Comparison of ENCODE assay signal across 1 cellular context in the genomic region with DNA sequence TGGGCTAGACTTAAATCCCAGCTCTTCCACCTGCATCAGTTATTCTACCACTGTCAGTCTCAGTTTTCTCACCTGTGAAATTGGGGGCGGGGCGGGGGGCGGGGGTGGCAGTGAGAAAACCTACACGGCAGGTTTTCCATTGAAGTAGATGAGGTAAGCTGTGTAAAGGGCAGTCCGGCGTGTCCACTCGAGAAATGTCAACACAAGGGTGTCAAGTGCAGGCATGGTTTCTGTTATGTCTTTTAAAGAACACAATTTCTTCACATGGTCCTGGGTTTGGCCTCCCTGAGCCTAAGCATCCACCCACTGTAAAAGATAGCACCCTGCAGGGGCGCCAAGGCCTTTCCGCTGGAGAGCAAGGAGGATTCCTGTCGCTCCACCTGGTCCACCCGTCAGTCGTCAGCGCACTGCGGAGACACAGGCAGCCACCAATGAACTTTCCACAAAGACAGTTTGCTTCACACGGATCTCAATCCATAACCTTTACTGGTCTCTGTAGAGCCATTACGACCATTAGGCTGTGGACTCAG.
TF ChIP-seq lines count a peak whose summit lies in the region.

No MANE protein-coding gene starts in this region.

TF ChIP-seq in GM23338, 12 proteins besides CTCF, POLR2A, EP300 and RAD21 (continued from another document):
- TF ChIP-seq, protein P1, sequence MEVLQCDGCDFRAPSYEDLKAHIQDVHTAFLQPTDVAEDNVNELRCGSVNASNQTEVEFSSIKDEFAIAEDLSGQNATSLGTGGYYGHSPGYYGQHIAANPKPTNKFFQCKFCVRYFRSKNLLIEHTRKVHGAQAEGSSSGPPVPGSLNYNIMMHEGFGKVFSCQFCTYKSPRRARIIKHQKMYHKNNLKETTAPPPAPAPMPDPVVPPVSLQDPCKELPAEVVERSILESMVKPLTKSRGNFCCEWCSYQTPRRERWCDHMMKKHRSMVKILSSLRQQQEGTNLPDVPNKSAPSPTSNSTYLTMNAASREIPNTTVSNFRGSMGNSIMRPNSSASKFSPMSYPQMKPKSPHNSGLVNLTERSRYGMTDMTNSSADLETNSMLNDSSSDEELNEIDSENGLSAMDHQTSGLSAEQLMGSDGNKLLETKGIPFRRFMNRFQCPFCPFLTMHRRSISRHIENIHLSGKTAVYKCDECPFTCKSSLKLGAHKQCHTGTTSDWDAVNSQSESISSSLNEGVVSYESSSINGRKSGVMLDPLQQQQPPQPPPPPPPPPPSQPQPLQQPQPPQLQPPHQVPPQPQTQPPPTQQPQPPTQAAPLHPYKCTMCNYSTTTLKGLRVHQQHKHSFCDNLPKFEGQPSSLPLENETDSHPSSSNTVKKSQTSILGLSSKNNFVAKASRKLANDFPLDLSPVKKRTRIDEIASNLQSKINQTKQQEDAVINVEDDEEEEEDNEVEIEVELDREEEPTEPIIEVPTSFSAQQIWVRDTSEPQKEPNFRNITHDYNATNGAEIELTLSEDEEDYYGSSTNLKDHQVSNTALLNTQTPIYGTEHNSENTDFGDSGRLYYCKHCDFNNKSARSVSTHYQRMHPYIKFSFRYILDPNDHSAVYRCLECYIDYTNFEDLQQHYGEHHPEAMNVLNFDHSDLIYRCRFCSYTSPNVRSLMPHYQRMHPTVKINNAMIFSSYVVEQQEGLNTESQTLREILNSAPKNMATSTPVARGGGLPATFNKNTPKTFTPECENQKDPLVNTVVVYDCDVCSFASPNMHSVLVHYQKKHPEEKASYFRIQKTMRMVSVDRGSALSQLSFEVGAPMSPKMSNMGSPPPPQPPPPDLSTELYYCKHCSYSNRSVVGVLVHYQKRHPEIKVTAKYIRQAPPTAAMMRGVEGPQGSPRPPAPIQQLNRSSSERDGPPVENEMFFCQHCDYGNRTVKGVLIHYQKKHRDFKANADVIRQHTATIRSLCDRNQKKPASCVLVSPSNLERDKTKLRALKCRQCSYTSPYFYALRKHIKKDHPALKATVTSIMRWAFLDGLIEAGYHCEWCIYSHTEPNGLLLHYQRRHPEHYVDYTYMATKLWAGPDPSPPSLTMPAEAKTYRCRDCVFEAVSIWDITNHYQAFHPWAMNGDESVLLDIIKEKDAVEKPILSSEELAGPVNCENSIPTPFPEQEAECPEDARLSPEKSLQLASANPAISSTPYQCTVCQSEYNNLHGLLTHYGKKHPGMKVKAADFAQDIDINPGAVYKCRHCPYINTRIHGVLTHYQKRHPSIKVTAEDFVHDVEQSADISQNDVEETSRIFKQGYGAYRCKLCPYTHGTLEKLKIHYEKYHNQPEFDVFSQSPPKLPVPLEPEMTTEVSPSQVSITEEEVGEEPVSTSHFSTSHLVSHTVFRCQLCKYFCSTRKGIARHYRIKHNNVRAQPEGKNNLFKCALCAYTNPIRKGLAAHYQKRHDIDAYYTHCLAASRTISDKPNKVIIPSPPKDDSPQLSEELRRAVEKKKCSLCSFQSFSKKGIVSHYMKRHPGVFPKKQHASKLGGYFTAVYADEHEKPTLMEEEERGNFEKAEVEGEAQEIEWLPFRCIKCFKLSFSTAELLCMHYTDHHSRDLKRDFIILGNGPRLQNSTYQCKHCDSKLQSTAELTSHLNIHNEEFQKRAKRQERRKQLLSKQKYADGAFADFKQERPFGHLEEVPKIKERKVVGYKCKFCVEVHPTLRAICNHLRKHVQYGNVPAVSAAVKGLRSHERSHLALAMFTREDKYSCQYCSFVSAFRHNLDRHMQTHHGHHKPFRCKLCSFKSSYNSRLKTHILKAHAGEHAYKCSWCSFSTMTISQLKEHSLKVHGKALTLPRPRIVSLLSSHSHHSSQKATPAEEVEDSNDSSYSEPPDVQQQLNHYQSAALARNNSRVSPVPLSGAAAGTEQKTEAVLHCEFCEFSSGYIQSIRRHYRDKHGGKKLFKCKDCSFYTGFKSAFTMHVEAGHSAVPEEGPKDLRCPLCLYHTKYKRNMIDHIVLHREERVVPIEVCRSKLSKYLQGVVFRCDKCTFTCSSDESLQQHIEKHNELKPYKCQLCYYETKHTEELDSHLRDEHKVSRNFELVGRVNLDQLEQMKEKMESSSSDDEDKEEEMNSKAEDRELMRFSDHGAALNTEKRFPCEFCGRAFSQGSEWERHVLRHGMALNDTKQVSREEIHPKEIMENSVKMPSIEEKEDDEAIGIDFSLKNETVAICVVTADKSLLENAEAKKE (CRISPR knock-in tag; IDR thresholded peaks at IDR 0.05) = no peak
TF ChIP-seq in GM23338: peak in this region for 0.
